ENCODE assay signal across 8 cellular contexts in the genomic region with DNA sequence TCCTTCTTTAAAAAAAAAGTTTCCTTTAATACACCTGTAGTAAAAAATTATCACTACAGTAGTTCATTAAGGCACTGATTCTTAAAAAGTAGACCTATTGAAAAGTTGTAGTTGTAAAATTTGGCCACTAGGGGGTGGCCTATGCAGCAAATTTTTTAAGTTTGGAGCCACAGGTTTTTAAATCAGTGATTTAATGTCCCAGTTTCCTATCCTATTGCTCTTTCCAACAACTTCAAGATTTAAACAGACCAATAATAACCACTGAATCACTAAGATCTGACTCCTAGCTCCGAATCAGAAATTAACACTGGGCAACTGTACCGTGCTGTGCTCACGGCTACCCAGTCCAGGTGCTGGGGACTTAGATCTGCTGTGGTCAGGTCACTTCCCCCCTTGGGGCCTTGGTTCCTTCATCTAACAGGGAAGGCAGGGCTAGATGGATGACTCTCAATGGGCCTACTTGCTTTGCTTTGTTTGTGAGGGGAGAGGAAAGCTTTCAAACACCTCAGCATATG.
DNase-seq lines count a peak whose midpoint lies in the region; ATAC-seq, FAIRE-seq and TF ChIP-seq lines count a peak whose summit lies in the region.

No MANE protein-coding gene starts in this region.

- H3K4me1 ChIP-seq in breast epithelium (peaks cover 0 to 9% of the 10 kb centered on the region in 2 donors), kidney (ENCODE audit: control insufficient read depth in 1 of 2, insufficient read depth in 1 of 2, low read depth in 1 of 2, low read length in 2 of 2) (peaks cover 0 to 2% of the 10 kb centered on the region in 2 donors), thyroid gland (peaks cover 13 to 17% of the 10 kb centered on the region in 2 donors)

- peak; percentile 76 to 91 (median 83) for TF ChIP-seq CTCF in breast epithelium (IDR thresholded peaks at IDR 0.05)
- peak; percentile 49 for TF ChIP-seq CTCF in kidney (IDR thresholded peaks at IDR 0.05; ENCODE audit: borderline replicate concordance, extremely low read depth, insufficient read depth)
- TF ChIP-seq CTCF in thyroid gland (IDR thresholded peaks at IDR 0.05), result peak; percentile 50 to 96 (median 73)

- 64 to 65% methylated on average over 3 of the region's 3 CpGs for WGBS in thyroid gland, 2 donors

- H3K9me3 ChIP-seq in breast epithelium (no peaks in the 10 kb centered on the region), kidney (ENCODE audit: control insufficient read depth in 1 of 2, low read length in 2 of 2) (no peaks in the 10 kb centered on the region), thyroid gland (no peaks in the 10 kb centered on the region)

- H3K27ac ChIP-seq in breast epithelium (peak overlapping the region; percentile 56 to 66), kidney (ENCODE audit: low read depth in 2 of 2, low read length in 2 of 2) (no peak overlapping the region), thyroid gland (peak overlapping the region; percentile 49 to 81 (median 62))

- intact Hi-C loops in breast epithelium (cut with DNase I; ENCODE audit: low total_unique reads), result no loop called here
- intact Hi-C loops in kidney (cut with DNase I), result loop anchor here (10.0 kb wide), 1 partner anchor 607 kb away; no protein-coding TSS in a partner anchor
- intact Hi-C loops in thyroid gland (cut with DNase I), result no loop called here

- no peak for TF ChIP-seq POLR2A in breast epithelium (IDR thresholded peaks at IDR 0.05)
- TF ChIP-seq POLR2A in thyroid gland (IDR thresholded peaks at IDR 0.05), result no peak

- ATAC-seq in GM21515 (IDR thresholded peaks at IDR 0.05; ENCODE audit: unreplicated experiment), result peak; percentile 54
- no peak for ATAC-seq in GM19324 (IDR thresholded peaks at IDR 0.05; ENCODE audit: low FRiP score, unreplicated experiment)

- peaks cover 11% of the 10 kb centered on the region for H3K36me3 ChIP-seq in breast epithelium
- H3K36me3 ChIP-seq in kidney (ENCODE audit: control insufficient read depth in 1 of 2, insufficient read depth in 2 of 2, low read length in 2 of 2), result peaks cover 20 to 21% of the 10 kb centered on the region in 2 donors
- peaks cover 12 to 15% of the 10 kb centered on the region in 2 donors for H3K36me3 ChIP-seq in thyroid gland

- H3K4me3 ChIP-seq in breast epithelium, result no peak overlapping the region
- no peak overlapping the region for H3K4me3 ChIP-seq in kidney (ENCODE audit: low read length in 2 of 2)
- no peak overlapping the region for H3K4me3 ChIP-seq in thyroid gland (replicated peaks in 1 of 3)

- FAIRE-seq in kidney (lab: Jason Lieb, UNC), result peak; percentile 95

- DNase-seq in COR-L47 (lab: John Stamatoyannopoulos, UW) (peak; percentile 4), NCI-H2227 (lab: John Stamatoyannopoulos, UW; ENCODE audit: unreplicated experiment) (peak; percentile 59), breast epithelium (ENCODE audit: low spot score in 2 of 2) (no peak), kidney (no peak), thyroid gland (no peak)
- DNase-seq in stimulated activated CD4-positive, alpha-beta T cell treated with anti-CD3 and anti-CD28 coated beads, Interleukin-15, amount 100 ng/mL, for 24 hours, result no peak

- no peak overlapping the region for H3K9ac ChIP-seq in kidney (ENCODE audit: low read length in 2 of 2)

- no peaks in the 10 kb centered on the region for H3K27me3 ChIP-seq in breast epithelium
- no peaks in the 10 kb centered on the region for H3K27me3 ChIP-seq in thyroid gland

Comparison
In these comparisons a context has a peak if more than half of its experiments do, and no peak if none do; other contexts are left out.
1. DNase-seq: peak in COR-L47 (single experiment) and NCI-H2227 (single experiment); none in breast epithelium (0 of 2), kidney (single experiment), thyroid gland (0 of 2) and stimulated activated CD4-positive, alpha-beta T cell treated with anti-CD3 and anti-CD28 coated beads, Interleukin-15, amount 100 ng/mL, for 24 hours (single experiment).
2. H3K27ac ChIP-seq: peak in breast epithelium (2 of 2) and thyroid gland (3 of 3); none in kidney (0 of 2).
3. Peak in every context shown above with its lines, with median percentiles within 50 percentile points of each other: CTCF ChIP-seq.